ENCODE assay signal across 8 cellular contexts in the genomic region with DNA sequence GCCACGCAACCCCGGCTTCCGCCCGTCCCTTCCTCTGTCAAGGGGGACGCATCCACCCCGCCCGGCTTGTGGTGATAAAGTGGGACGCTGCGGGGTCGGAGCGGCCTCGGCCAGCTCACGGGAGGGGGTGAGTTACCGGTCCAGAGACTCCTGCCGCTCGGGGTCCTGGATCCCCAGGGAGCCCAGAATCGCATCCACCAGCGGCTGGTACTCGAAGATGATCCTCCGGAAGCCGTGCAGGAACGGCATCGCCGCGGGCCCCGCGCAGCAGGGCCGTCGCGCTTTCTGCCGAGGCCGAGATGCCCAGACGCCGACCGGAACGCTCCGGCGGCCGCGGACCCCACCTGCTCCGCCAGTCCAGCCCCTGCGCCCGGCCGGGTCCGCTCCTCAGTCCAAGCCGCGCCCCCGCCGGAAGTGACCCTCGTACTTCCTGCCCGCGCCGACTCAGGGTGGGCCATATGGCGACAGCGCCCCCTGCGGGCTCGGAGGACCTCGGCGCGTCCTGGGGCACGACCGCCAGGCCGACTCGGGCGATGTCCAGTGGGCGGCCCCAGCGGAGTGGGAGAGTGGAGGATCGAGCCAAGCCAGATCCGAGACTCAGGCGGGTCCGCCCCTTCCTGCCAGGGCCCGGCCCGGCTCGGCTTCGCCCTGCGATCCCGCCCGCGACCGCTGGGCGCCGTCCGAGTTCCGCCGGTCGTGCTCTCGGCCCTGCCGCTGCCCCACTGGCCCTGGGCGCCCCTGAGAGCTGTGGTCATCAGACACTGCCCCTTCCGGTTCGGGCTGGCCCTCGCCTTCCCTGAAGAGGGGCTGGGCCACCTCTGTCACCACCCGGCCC. TPM values are rescaled to one million over a fixed set of nuclear protein-coding genes. Genes with fewer than 3 reads are reported as not detected.
DNase-seq lines count a peak whose midpoint lies in the region; ATAC-seq and TF ChIP-seq lines count a peak whose summit lies in the region.

A gene with protein sequence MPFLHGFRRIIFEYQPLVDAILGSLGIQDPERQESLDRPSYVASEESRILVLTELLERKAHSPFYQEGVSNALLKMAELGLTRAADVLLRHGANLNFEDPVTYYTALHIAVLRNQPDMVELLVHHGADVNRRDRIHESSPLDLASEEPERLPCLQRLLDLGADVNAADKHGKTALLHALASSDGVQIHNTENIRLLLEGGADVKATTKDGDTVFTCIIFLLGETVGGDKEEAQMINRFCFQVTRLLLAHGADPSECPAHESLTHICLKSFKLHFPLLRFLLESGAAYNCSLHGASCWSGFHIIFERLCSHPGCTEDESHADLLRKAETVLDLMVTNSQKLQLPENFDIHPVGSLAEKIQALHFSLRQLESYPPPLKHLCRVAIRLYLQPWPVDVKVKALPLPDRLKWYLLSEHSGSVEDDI (minus strand): TSS at position 401 of the 835 bp plus-strand sequence. CDS start 152 bp downstream, at position 249.

- peaks cover 17 to 26% (median 23%) of the 10 kb centered on the region in 4 donors for H3K36me3 ChIP-seq in upper lobe of left lung

- H3K9me3 ChIP-seq in upper lobe of left lung, result no peaks in the 10 kb centered on the region

- no peaks in the 10 kb centered on the region for H3K27me3 Mint-ChIP-seq in activated naive CD8-positive, alpha-beta T cell treated with anti-CD3 and anti-CD28 coated beads, Interleukin-2, amount 50 U/mL, for 24 hours

- H3K27ac ChIP-seq in upper lobe of left lung, result peak within 1 kb of the TSS; percentile 75 to 87 (median 83)

- TF ChIP-seq CTCF in GM12865 (IDR thresholded peaks at IDR 0.05; ENCODE audit: insufficient read depth, low read depth, low read length, missing control alignments), result peak; percentile 85
- peak; percentile 100 for TF ChIP-seq CTCF in upper lobe of left lung (IDR thresholded peaks at IDR 0.05)

- H3K27me3 ChIP-seq in upper lobe of left lung, result no peaks in the 10 kb centered on the region

- peaks cover 10% of the 10 kb centered on the region for H3K36me3 Mint-ChIP-seq in activated naive CD8-positive, alpha-beta T cell treated with anti-CD3 and anti-CD28 coated beads, Interleukin-2, amount 50 U/mL, for 24 hours (ENCODE audit: low read depth)

- peaks cover 16% of the 10 kb centered on the region for H3K4me1 Mint-ChIP-seq in activated naive CD8-positive, alpha-beta T cell treated with anti-CD3 and anti-CD28 coated beads, Interleukin-2, amount 50 U/mL, for 24 hours

- DNase-seq in GM12865 (ENCODE audit: low read depth), result peak; percentile 97
- peak; percentile 88 for DNase-seq in NCI-H1092 treated with DMSO at 0.1 percent for 48 hours (lab: John Stamatoyannopoulos, UW)
- peak; percentile 92 to 95 for DNase-seq in SW 1271 (lab: John Stamatoyannopoulos, UW)
- peak; percentile 100 for DNase-seq in activated naive CD8-positive, alpha-beta T cell treated with anti-CD3 and anti-CD28 coated beads, Interleukin-2, amount 50 U/mL, for 24 hours
- DNase-seq in cardiac septum (ENCODE audit: low spot score), result peak; percentile 99
- peak; percentile 91 for DNase-seq in pons (ENCODE audit: low spot score)
- peak; percentile 98 to 100 for DNase-seq in upper lobe of left lung

- H3K27ac Mint-ChIP-seq in activated naive CD8-positive, alpha-beta T cell treated with anti-CD3 and anti-CD28 coated beads, Interleukin-2, amount 50 U/mL, for 24 hours, result peak within 1 kb of the TSS; percentile 84

- H3K4me3 Mint-ChIP-seq in activated naive CD8-positive, alpha-beta T cell treated with anti-CD3 and anti-CD28 coated beads, Interleukin-2, amount 50 U/mL, for 24 hours, result peak within 1 kb of the TSS; percentile 90

- TF ChIP-seq POLR2A in upper lobe of left lung (IDR thresholded peaks at IDR 0.05), result peak in 1 of 4 donors; percentile 83

- no peaks in the 10 kb centered on the region for H3K9me3 Mint-ChIP-seq in activated naive CD8-positive, alpha-beta T cell treated with anti-CD3 and anti-CD28 coated beads, Interleukin-2, amount 50 U/mL, for 24 hours

- ATAC-seq in HG02610 (IDR thresholded peaks at IDR 0.05; ENCODE audit: unreplicated experiment) (peak; percentile 85), upper lobe of left lung (ENCODE audit: low FRiP score in 2 of 2) (peak; percentile 97 to 98)
- ATAC-seq in activated naive CD8-positive, alpha-beta T cell treated with anti-CD3 and anti-CD28 coated beads, Interleukin-2, amount 50 U/mL, for 24 hours, result peak; percentile 95

- 0% methylated on average over 3 to 5 of the region's 93 CpGs for WGBS in upper lobe of left lung, 2 donors

- peak in 1 of 4 donors; percentile 84 for TF ChIP-seq EP300 in upper lobe of left lung (IDR thresholded peaks at IDR 0.05)

- intact Hi-C loops in cardiac septum (cut with DNase I), result loop anchor here (1.0 to 5.0 kb wide), 2 partner anchors 95 to 141 kb away; no protein-coding TSS in a partner anchor

- H3K4me3 ChIP-seq in GM12865 (ENCODE audit: low read depth, low read length) (peak within 1 kb of the TSS; percentile 95), upper lobe of left lung (peak within 1 kb of the TSS; percentile 71 to 99 (median 94))

- H3K4me1 ChIP-seq in upper lobe of left lung, result peaks cover 20 to 29% (median 23%) of the 10 kb centered on the region in 4 donors

RNA-seq across cellular contexts. Expression of the gene that starts here (rescaled TPM):
- total RNA-seq in cardiac septum (10.2 TPM), upper lobe of left lung (10 to 100 TPM; 15.4 to 51.3 (median 21.9) TPM)

Comparison
In these comparisons a context has a peak if more than half of its experiments do, and no peak if none do; other contexts are left out.
1. Peak in every context shown above with its lines: DNase-seq, ATAC-seq, H3K4me3 ChIP-seq and H3K27ac ChIP-seq.